14 cellular contexts compared by ENCODE assay signal in genomic region chr7:18526368-18526878, GRCh38.
"Had no signal": no experiment of that assay in that cellular context is flagged by ENCODE, and none has a peak within 500 bp of the region (broad histone marks: within the 10 kb centered on the region; RNA-seq: fewer than 3 reads in every experiment).

No MANE protein-coding gene starts in this region.

- ATAC-seq: body of pancreas; effector memory CD8-positive, alpha-beta T cell; stimulated activated effector memory CD8-positive, alpha-beta T cell treated with anti-CD3 and anti-CD28 coated beads, Interleukin-12 subunit alpha, Interleukin-12 subunit beta, amount 100 ng/mL, for 72 hours had no signal

- H3K27me3 Mint-ChIP-seq: activated CD4-positive, alpha-beta T cell treated with anti-CD3 and anti-CD28 coated beads, Interleukin-2, amount 10 ng/mL, durations not matched to agents 24 days and 14 days; dendritic cell treated with granulocyte-macrophage colony-stimulating factor and Interleukin-4, amounts not matched to agents 40 ng/mL and 50 ng/mL, for 4 days; effector memory CD8-positive, alpha-beta T cell; type B pancreatic cell had no signal

- H3K9me3 ChIP-seq: body of pancreas, ovary had no signal

- H3K4me3 ChIP-seq: body of pancreas, ovary had no signal

- H3K27me3 ChIP-seq: body of pancreas, ovary had no signal

- H3K27ac ChIP-seq: body of pancreas, ovary, VCaP had no signal

- H3K27ac Mint-ChIP-seq: activated CD4-positive, alpha-beta T cell treated with anti-CD3 and anti-CD28 coated beads, Interleukin-2, amount 10 ng/mL, durations not matched to agents 24 days and 14 days; activated T-helper 1 cell treated with anti-CD3 and anti-CD28 coated beads, Interleukin-12 subunit alpha, Interleukin-12 subunit beta, Interleukin-2, Interleukin-4 antibody, amounts not matched to agents 30 ng/mL and 10 ng/mL and 1 ng/mL, durations not matched to agents 14 hours and 24 hours and 36 hours; dendritic cell treated with granulocyte-macrophage colony-stimulating factor and Interleukin-4, amounts not matched to agents 40 ng/mL and 50 ng/mL, for 4 days; effector memory CD8-positive, alpha-beta T cell; stimulated activated effector memory CD8-positive, alpha-beta T cell treated with anti-CD3 and anti-CD28 coated beads, Interleukin-12 subunit alpha, Interleukin-12 subunit beta, amount 100 ng/mL, for 72 hours; type B pancreatic cell had no signal

- H3K36me3 ChIP-seq: ovary had no signal

- DNase-seq: activated CD4-positive, alpha-beta T cell treated with anti-CD3 and anti-CD28 coated beads, Interleukin-2, amount 10 ng/mL, durations not matched to agents 24 days and 14 days; activated naive CD4-positive, alpha-beta T cell; body of pancreas; cerebellar nuclear complex; effector memory CD8-positive, alpha-beta T cell; kidney; ovary; T1000 had no signal

- H3K4me1 Mint-ChIP-seq: activated CD4-positive, alpha-beta T cell treated with anti-CD3 and anti-CD28 coated beads, Interleukin-2, amount 10 ng/mL, durations not matched to agents 24 days and 14 days had no signal

- H3K4me3 Mint-ChIP-seq: activated CD4-positive, alpha-beta T cell treated with anti-CD3 and anti-CD28 coated beads, Interleukin-2, amount 10 ng/mL, durations not matched to agents 24 days and 14 days; activated T-helper 1 cell treated with anti-CD3 and anti-CD28 coated beads, Interleukin-12 subunit alpha, Interleukin-12 subunit beta, Interleukin-2, Interleukin-4 antibody, amounts not matched to agents 30 ng/mL and 10 ng/mL and 1 ng/mL, durations not matched to agents 14 hours and 24 hours and 36 hours; dendritic cell treated with granulocyte-macrophage colony-stimulating factor and Interleukin-4, amounts not matched to agents 40 ng/mL and 50 ng/mL, for 4 days; effector memory CD8-positive, alpha-beta T cell; neural crest cell; stimulated activated effector memory CD8-positive, alpha-beta T cell treated with anti-CD3 and anti-CD28 coated beads, Interleukin-12 subunit alpha, Interleukin-12 subunit beta, amount 100 ng/mL, for 72 hours; type B pancreatic cell had no signal

- H3K9me3 Mint-ChIP-seq: activated CD4-positive, alpha-beta T cell treated with anti-CD3 and anti-CD28 coated beads, Interleukin-2, amount 10 ng/mL, durations not matched to agents 24 days and 14 days; activated T-helper 1 cell treated with anti-CD3 and anti-CD28 coated beads, Interleukin-12 subunit alpha, Interleukin-12 subunit beta, Interleukin-2, Interleukin-4 antibody, amounts not matched to agents 30 ng/mL and 10 ng/mL and 1 ng/mL, durations not matched to agents 14 hours and 24 hours and 36 hours; dendritic cell treated with granulocyte-macrophage colony-stimulating factor and Interleukin-4, amounts not matched to agents 40 ng/mL and 50 ng/mL, for 4 days; effector memory CD8-positive, alpha-beta T cell; neural crest cell; type B pancreatic cell had no signal

- H3K36me3 Mint-ChIP-seq: type B pancreatic cell had no signal

- H3K4me1 ChIP-seq: body of pancreas had no signal
